In the genomic region with DNA sequence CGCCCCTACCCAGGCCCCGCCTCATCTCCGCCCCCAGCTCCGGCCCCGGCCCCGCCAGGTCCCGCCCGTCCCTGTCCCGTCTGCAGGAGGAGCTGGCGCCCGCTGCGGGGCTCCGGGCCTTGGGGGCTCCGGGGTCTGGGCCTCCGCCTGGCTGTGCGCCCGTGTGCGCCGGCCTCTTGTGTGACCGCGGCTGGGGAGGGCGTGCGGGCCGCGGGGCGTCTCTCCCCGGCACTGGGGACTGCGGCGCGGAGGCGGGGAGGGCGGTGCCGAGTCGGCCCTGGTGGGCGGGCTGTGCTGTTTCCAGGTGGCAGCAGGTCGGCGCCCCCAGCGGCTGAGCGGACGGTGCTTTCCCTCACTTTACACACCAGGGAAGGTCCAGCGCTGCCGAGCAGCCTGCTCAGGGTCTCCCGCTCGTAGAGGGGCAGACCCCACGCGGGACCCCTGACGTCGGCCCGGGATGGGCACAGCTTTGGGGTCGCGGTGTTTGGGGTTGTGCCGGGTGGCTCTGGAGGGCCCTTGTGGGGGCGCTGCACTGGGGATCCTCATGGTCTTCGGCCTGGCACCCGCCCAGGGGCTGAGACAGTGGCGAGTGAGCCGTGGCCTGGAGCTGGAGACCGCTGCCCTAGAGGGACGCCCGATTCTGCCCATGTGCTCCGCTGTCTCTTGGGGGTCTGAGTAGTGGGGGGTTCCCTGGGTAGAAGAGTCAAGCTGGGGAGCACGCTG, we compare ENCODE assay signal across 1 cellular context.
A peak's percentile ranks its signal among the peaks of the same experiment; 100 is the strongest.
TF ChIP-seq lines count a peak whose summit lies in the region.

No MANE protein-coding gene starts in this region.

TF ChIP-seq in WTC11, 78 proteins besides CTCF, POLR2A, EP300 and RAD21 (continued from another document and continues in another):
- TF ChIP-seq, protein P1, sequence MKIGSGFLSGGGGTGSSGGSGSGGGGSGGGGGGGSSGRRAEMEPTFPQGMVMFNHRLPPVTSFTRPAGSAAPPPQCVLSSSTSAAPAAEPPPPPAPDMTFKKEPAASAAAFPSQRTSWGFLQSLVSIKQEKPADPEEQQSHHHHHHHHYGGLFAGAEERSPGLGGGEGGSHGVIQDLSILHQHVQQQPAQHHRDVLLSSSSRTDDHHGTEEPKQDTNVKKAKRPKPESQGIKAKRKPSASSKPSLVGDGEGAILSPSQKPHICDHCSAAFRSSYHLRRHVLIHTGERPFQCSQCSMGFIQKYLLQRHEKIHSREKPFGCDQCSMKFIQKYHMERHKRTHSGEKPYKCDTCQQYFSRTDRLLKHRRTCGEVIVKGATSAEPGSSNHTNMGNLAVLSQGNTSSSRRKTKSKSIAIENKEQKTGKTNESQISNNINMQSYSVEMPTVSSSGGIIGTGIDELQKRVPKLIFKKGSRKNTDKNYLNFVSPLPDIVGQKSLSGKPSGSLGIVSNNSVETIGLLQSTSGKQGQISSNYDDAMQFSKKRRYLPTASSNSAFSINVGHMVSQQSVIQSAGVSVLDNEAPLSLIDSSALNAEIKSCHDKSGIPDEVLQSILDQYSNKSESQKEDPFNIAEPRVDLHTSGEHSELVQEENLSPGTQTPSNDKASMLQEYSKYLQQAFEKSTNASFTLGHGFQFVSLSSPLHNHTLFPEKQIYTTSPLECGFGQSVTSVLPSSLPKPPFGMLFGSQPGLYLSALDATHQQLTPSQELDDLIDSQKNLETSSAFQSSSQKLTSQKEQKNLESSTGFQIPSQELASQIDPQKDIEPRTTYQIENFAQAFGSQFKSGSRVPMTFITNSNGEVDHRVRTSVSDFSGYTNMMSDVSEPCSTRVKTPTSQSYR (CRISPR knock-in tag; IDR thresholded peaks at IDR 0.05), result no peak
- TF ChIP-seq KAT7 (CRISPR knock-in tag; IDR thresholded peaks at IDR 0.05; ENCODE audit: borderline replicate concordance), result 0 out of 2 replicates have a peak, but pooled peaks have one; percentile 5
- peak; percentile 27; the same call in 1 of the 2 replicates for TF ChIP-seq NFE2L1 (CRISPR knock-in tag; IDR thresholded peaks at IDR 0.05)
- TF ChIP-seq ZNF263 (CRISPR knock-in tag; IDR thresholded peaks at IDR 0.05; ENCODE audit: low read depth), result no peak
- no peak for TF ChIP-seq PRRX2 (CRISPR knock-in tag; IDR thresholded peaks at IDR 0.05)
- TF ChIP-seq, protein P2, sequence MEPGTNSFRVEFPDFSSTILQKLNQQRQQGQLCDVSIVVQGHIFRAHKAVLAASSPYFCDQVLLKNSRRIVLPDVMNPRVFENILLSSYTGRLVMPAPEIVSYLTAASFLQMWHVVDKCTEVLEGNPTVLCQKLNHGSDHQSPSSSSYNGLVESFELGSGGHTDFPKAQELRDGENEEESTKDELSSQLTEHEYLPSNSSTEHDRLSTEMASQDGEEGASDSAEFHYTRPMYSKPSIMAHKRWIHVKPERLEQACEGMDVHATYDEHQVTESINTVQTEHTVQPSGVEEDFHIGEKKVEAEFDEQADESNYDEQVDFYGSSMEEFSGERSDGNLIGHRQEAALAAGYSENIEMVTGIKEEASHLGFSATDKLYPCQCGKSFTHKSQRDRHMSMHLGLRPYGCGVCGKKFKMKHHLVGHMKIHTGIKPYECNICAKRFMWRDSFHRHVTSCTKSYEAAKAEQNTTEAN (CRISPR knock-in tag; IDR thresholded peaks at IDR 0.05), result no peak
- TF ChIP-seq, protein P3, sequence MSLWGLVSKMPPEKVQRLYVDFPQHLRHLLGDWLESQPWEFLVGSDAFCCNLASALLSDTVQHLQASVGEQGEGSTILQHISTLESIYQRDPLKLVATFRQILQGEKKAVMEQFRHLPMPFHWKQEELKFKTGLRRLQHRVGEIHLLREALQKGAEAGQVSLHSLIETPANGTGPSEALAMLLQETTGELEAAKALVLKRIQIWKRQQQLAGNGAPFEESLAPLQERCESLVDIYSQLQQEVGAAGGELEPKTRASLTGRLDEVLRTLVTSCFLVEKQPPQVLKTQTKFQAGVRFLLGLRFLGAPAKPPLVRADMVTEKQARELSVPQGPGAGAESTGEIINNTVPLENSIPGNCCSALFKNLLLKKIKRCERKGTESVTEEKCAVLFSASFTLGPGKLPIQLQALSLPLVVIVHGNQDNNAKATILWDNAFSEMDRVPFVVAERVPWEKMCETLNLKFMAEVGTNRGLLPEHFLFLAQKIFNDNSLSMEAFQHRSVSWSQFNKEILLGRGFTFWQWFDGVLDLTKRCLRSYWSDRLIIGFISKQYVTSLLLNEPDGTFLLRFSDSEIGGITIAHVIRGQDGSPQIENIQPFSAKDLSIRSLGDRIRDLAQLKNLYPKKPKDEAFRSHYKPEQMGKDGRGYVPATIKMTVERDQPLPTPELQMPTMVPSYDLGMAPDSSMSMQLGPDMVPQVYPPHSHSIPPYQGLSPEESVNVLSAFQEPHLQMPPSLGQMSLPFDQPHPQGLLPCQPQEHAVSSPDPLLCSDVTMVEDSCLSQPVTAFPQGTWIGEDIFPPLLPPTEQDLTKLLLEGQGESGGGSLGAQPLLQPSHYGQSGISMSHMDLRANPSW (CRISPR knock-in tag; conservative IDR thresholded peaks at IDR 0.05; ENCODE audit: low read depth), result no peak
- TF ChIP-seq, protein P4, sequence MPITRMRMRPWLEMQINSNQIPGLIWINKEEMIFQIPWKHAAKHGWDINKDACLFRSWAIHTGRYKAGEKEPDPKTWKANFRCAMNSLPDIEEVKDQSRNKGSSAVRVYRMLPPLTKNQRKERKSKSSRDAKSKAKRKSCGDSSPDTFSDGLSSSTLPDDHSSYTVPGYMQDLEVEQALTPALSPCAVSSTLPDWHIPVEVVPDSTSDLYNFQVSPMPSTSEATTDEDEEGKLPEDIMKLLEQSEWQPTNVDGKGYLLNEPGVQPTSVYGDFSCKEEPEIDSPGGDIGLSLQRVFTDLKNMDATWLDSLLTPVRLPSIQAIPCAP (CRISPR knock-in tag; IDR thresholded peaks at IDR 0.05), result no peak
- TF ChIP-seq ZNF121 (CRISPR knock-in tag; IDR thresholded peaks at IDR 0.05), result no peak
- TF ChIP-seq, protein P5, sequence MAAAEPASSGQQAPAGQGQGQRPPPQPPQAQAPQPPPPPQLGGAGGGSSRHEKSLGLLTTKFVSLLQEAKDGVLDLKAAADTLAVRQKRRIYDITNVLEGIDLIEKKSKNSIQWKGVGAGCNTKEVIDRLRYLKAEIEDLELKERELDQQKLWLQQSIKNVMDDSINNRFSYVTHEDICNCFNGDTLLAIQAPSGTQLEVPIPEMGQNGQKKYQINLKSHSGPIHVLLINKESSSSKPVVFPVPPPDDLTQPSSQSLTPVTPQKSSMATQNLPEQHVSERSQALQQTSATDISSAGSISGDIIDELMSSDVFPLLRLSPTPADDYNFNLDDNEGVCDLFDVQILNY (CRISPR knock-in tag; IDR thresholded peaks at IDR 0.05), result 0 out of 2 replicates have a peak, but pooled peaks have one; percentile 48
- TF ChIP-seq OVOL2 (CRISPR knock-in tag; IDR thresholded peaks at IDR 0.05; ENCODE audit: borderline replicate concordance), result no peak
- TF ChIP-seq, protein P6, sequence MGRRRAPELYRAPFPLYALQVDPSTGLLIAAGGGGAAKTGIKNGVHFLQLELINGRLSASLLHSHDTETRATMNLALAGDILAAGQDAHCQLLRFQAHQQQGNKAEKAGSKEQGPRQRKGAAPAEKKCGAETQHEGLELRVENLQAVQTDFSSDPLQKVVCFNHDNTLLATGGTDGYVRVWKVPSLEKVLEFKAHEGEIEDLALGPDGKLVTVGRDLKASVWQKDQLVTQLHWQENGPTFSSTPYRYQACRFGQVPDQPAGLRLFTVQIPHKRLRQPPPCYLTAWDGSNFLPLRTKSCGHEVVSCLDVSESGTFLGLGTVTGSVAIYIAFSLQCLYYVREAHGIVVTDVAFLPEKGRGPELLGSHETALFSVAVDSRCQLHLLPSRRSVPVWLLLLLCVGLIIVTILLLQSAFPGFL (CRISPR knock-in tag; IDR thresholded peaks at IDR 0.05; ENCODE audit: borderline replicate concordance), result no peak
- TF ChIP-seq, protein P7, sequence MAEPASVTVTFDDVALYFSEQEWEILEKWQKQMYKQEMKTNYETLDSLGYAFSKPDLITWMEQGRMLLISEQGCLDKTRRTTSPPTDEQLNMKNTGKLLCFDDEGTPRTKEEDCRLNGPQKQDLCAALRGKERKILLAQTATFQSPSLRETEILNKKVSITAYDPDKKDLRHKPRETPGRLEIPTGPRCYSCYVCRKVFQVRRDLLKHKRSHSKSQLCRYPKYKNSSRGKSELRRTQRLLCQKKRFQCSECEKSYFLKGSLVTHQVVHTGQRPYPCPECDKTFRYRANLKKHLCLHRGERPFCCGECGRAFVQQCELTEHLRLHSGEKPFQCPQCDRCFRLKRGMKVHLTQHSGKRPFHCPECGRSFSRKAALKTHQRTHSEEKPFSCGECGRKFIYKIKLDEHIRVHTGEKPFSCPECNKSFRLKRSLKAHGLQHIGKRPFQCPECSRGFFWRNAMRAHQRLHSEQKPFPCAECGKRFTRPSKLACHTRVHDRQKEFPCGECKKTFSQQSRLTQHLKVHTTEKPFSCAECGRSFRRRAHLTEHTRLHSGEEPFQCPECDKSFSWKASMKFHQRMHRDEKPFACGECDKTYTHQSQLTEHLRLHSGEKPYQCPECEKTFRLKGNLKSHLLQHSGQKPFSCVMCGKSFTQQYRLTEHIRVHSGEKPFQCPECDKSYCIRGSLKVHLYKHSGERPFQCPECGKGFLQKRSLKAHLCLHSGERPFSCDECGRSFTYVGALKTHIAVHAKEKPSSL (CRISPR knock-in tag; conservative IDR thresholded peaks at IDR 0.05), result no peak
- TF ChIP-seq, protein P8, sequence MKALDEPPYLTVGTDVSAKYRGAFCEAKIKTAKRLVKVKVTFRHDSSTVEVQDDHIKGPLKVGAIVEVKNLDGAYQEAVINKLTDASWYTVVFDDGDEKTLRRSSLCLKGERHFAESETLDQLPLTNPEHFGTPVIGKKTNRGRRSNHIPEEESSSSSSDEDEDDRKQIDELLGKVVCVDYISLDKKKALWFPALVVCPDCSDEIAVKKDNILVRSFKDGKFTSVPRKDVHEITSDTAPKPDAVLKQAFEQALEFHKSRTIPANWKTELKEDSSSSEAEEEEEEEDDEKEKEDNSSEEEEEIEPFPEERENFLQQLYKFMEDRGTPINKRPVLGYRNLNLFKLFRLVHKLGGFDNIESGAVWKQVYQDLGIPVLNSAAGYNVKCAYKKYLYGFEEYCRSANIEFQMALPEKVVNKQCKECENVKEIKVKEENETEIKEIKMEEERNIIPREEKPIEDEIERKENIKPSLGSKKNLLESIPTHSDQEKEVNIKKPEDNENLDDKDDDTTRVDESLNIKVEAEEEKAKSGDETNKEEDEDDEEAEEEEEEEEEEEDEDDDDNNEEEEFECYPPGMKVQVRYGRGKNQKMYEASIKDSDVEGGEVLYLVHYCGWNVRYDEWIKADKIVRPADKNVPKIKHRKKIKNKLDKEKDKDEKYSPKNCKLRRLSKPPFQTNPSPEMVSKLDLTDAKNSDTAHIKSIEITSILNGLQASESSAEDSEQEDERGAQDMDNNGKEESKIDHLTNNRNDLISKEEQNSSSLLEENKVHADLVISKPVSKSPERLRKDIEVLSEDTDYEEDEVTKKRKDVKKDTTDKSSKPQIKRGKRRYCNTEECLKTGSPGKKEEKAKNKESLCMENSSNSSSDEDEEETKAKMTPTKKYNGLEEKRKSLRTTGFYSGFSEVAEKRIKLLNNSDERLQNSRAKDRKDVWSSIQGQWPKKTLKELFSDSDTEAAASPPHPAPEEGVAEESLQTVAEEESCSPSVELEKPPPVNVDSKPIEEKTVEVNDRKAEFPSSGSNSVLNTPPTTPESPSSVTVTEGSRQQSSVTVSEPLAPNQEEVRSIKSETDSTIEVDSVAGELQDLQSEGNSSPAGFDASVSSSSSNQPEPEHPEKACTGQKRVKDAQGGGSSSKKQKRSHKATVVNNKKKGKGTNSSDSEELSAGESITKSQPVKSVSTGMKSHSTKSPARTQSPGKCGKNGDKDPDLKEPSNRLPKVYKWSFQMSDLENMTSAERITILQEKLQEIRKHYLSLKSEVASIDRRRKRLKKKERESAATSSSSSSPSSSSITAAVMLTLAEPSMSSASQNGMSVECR (CRISPR knock-in tag; IDR thresholded peaks at IDR 0.05; ENCODE audit: borderline replicate concordance), result peak; percentile 54; the same call in 1 of the 2 replicates
- TF ChIP-seq, protein P9, sequence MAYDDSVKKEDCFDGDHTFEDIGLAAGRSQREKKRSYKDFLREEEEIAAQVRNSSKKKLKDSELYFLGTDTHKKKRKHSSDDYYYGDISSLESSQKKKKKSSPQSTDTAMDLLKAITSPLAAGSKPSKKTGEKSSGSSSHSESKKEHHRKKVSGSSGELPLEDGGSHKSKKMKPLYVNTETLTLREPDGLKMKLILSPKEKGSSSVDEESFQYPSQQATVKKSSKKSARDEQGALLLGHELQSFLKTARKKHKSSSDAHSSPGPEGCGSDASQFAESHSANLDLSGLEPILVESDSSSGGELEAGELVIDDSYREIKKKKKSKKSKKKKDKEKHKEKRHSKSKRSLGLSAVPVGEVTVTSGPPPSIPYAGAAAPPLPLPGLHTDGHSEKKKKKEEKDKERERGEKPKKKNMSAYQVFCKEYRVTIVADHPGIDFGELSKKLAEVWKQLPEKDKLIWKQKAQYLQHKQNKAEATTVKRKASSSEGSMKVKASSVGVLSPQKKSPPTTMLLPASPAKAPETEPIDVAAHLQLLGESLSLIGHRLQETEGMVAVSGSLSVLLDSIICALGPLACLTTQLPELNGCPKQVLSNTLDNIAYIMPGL (CRISPR knock-in tag; IDR thresholded peaks at IDR 0.05), result peak; percentile 89
- TF ChIP-seq FOXP1 (CRISPR knock-in tag; IDR thresholded peaks at IDR 0.05; ENCODE audit: borderline replicate concordance), result peak; percentile 53; the same call in 1 of the 2 replicates
- no peak for TF ChIP-seq NR1H2 (CRISPR knock-in tag; IDR thresholded peaks at IDR 0.05)
- 0 out of 2 replicates have a peak, but pooled peaks have one; percentile 41 for TF ChIP-seq TEAD1 (CRISPR knock-in tag; IDR thresholded peaks at IDR 0.05)
- TF ChIP-seq, protein P10, sequence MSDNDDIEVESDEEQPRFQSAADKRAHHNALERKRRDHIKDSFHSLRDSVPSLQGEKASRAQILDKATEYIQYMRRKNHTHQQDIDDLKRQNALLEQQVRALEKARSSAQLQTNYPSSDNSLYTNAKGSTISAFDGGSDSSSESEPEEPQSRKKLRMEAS (CRISPR knock-in tag; IDR thresholded peaks at IDR 0.05), result peak; percentile 69
- 0 out of 2 replicates have a peak, but pooled peaks have one; percentile 43 for TF ChIP-seq SMAD3 (CRISPR knock-in tag; IDR thresholded peaks at IDR 0.05; ENCODE audit: borderline replicate concordance)
- peak; percentile 79; the same call in 1 of the 2 replicates for TF ChIP-seq SP1 (CRISPR knock-in tag; conservative IDR thresholded peaks at IDR 0.05)
- peak; percentile 62; the same call in 1 of the 2 replicates for TF ChIP-seq FOXK1 (CRISPR knock-in tag; IDR thresholded peaks at IDR 0.05)
- TF ChIP-seq, protein P11, sequence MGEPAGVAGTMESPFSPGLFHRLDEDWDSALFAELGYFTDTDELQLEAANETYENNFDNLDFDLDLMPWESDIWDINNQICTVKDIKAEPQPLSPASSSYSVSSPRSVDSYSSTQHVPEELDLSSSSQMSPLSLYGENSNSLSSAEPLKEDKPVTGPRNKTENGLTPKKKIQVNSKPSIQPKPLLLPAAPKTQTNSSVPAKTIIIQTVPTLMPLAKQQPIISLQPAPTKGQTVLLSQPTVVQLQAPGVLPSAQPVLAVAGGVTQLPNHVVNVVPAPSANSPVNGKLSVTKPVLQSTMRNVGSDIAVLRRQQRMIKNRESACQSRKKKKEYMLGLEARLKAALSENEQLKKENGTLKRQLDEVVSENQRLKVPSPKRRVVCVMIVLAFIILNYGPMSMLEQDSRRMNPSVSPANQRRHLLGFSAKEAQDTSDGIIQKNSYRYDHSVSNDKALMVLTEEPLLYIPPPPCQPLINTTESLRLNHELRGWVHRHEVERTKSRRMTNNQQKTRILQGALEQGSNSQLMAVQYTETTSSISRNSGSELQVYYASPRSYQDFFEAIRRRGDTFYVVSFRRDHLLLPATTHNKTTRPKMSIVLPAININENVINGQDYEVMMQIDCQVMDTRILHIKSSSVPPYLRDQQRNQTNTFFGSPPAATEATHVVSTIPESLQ (CRISPR knock-in tag; IDR thresholded peaks at IDR 0.05), result no peak
- no peak for TF ChIP-seq FOXJ3 (CRISPR knock-in tag; IDR thresholded peaks at IDR 0.05; ENCODE audit: borderline replicate concordance)
- no peak for TF ChIP-seq TP53 (CRISPR knock-in tag; IDR thresholded peaks at IDR 0.05)
- TF ChIP-seq, protein P12, sequence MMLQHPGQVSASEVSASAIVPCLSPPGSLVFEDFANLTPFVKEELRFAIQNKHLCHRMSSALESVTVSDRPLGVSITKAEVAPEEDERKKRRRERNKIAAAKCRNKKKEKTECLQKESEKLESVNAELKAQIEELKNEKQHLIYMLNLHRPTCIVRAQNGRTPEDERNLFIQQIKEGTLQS (CRISPR knock-in tag; conservative IDR thresholded peaks at IDR 0.05), result no peak
- TF ChIP-seq GTF2I (CRISPR knock-in tag; conservative IDR thresholded peaks at IDR 0.05), result no peak
- no peak for TF ChIP-seq NFATC4 (CRISPR knock-in tag; IDR thresholded peaks at IDR 0.05)
- no peak for TF ChIP-seq CREM (CRISPR knock-in tag; IDR thresholded peaks at IDR 0.05)
